In genomic region chr2:28624798-28625701, GRCh38 we compare ENCODE assay signal across 8 cellular contexts.
DNase-seq lines count a peak whose midpoint lies in the region; ATAC-seq and TF ChIP-seq lines count a peak whose summit lies in the region.

No MANE protein-coding gene starts in this region.

- H3K9me3 ChIP-seq in smooth muscle cell (replicated peaks; ENCODE audit: low read depth) = no peaks in the 10 kb centered on the region

- peak overlapping the region; percentile 76 for H3K27ac ChIP-seq in smooth muscle cell (ENCODE audit: low read depth)

- H3K79me2 ChIP-seq in smooth muscle cell (ENCODE audit: low read depth) = no peaks in the 10 kb centered on the region

- no peaks in the 10 kb centered on the region for H4K20me1 ChIP-seq in smooth muscle cell (ENCODE audit: low read depth)

- peak overlapping the region; percentile 68 for H3K4me2 ChIP-seq in smooth muscle cell

- H2AFZ ChIP-seq in smooth muscle cell (ENCODE audit: low read depth) = peak overlapping the region; percentile 8

- no peaks in the 10 kb centered on the region for H3K36me3 ChIP-seq in smooth muscle cell (ENCODE audit: low read depth)

- H3K9me3 Mint-ChIP-seq in activated naive CD4-positive, alpha-beta T cell treated with anti-CD3 and anti-CD28 coated beads, Interleukin-2, amount 50 U/mL, for 72 hours = no peaks in the 10 kb centered on the region

- 54% methylated on average over 19 of the region's 19 CpGs for WGBS in smooth muscle cell (ENCODE audit: low lambda C conversion rate)

- DNase-seq in RPMI7951 (ENCODE audit: low read depth) = peak; percentile 57
- DNase-seq in activated naive CD4-positive, alpha-beta T cell treated with anti-CD3 and anti-CD28 coated beads, Interleukin-2, amount 50 U/mL, for 72 hours (ENCODE audit: low spot score in 2 of 2) = peak; percentile 51 to 92
- DNase-seq in iPS-NIHi7 (ENCODE audit: extremely low spot score) = peak; percentile 46
- DNase-seq in smooth muscle cell (lab: John Stamatoyannopoulos, UW; ENCODE audit: unreplicated experiment) = no peak
- DNase-seq in HUDEP-2 (lab: John Stamatoyannopoulos, UW; ENCODE audit: unreplicated experiment in 76 of 76) = no peak

- peaks cover 0 to 7% of the 10 kb centered on the region in 2 donors for H3K36me3 Mint-ChIP-seq in activated naive CD4-positive, alpha-beta T cell treated with anti-CD3 and anti-CD28 coated beads, Interleukin-2, amount 50 U/mL, for 72 hours

- no peaks in the 10 kb centered on the region for H3K27me3 ChIP-seq in smooth muscle cell (ENCODE audit: low read depth)

- H3F3A ChIP-seq in smooth muscle cell (ENCODE audit: low read depth) = peaks cover 18% of the 10 kb centered on the region

- ATAC-seq in GM21529 (IDR thresholded peaks at IDR 0.05; ENCODE audit: unreplicated experiment) = peak; percentile 82
- peak; percentile 61 to 87 for ATAC-seq in activated naive CD4-positive, alpha-beta T cell treated with anti-CD3 and anti-CD28 coated beads, Interleukin-2, amount 50 U/mL, for 72 hours
- ATAC-seq in GM18519 (IDR thresholded peaks at IDR 0.05; ENCODE audit: low FRiP score, unreplicated experiment) = no peak
- no peak for ATAC-seq in HG03469 (IDR thresholded peaks at IDR 0.05; ENCODE audit: unreplicated experiment)

- H3K4me3 ChIP-seq in smooth muscle cell = no peak overlapping the region

- TF ChIP-seq CTCF in smooth muscle cell (IDR thresholded peaks at IDR 0.05; ENCODE audit: borderline replicate concordance, insufficient read depth, poor library complexity, severe bottlenecking) = no peak

- peak overlapping the region; percentile 88 to 98 for H3K27ac Mint-ChIP-seq in activated naive CD4-positive, alpha-beta T cell treated with anti-CD3 and anti-CD28 coated beads, Interleukin-2, amount 50 U/mL, for 72 hours

- peak overlapping the region; percentile 58 for H3K9ac ChIP-seq in smooth muscle cell (ENCODE audit: low read depth)

- peaks cover 30% of the 10 kb centered on the region for H3K4me1 ChIP-seq in smooth muscle cell (ENCODE audit: low read depth)

Comparison
In these comparisons a context has a peak if more than half of its experiments do, and no peak if none do; other contexts are left out.
1. ATAC-seq: peak in GM21529 (single experiment) and activated naive CD4-positive, alpha-beta T cell treated with anti-CD3 and anti-CD28 coated beads, Interleukin-2, amount 50 U/mL, for 72 hours (2 of 2); none in GM18519 (single experiment) and HG03469 (single experiment).
2. DNase-seq: peak in RPMI7951 (single experiment), activated naive CD4-positive, alpha-beta T cell treated with anti-CD3 and anti-CD28 coated beads, Interleukin-2, amount 50 U/mL, for 72 hours (2 of 2) and iPS-NIHi7 (single experiment); none in smooth muscle cell (single experiment) and HUDEP-2 (0 of 76).